16 cellular contexts compared by ENCODE assay signal in genomic region chr7:87671-88070, GRCh38.
DNase-seq lines count a peak whose midpoint lies in the region; ATAC-seq and TF ChIP-seq lines count a peak whose summit lies in the region.
"Had no signal": no experiment of that assay in that cellular context is flagged by ENCODE, and none has a peak within 500 bp of the region (broad histone marks: within the 10 kb centered on the region; RNA-seq: fewer than 3 reads in every experiment).

No MANE protein-coding gene starts in this region.

- no peak overlapping the region for H3K56ac ChIP-seq in mesendoderm (ENCODE audit: low read length)

- H3K27me3 ChIP-seq in heart right ventricle: peaks cover 0 to 12% (median 0%) of the 10 kb centered on the region in 7 donors
- no peaks in the 10 kb centered on the region for H3K27me3 ChIP-seq in WERI-Rb-1 (ENCODE audit: insufficient read depth, low read depth, severe bottlenecking)
- H3K27me3 ChIP-seq in mesendoderm (ENCODE audit: insufficient read depth, low read length, poor library complexity): no peaks in the 10 kb centered on the region
- H3K27me3 ChIP-seq: BE2C had no signal

- peak overlapping the region; percentile 65 for H2AK5ac ChIP-seq in mesendoderm (ENCODE audit: low read length)

- H3K23ac ChIP-seq in mesendoderm (ENCODE audit: low read length): no peak overlapping the region

- no peaks in the 10 kb centered on the region for H3K79me1 ChIP-seq in mesendoderm (ENCODE audit: low read length)

- H3K9ac ChIP-seq in mesendoderm (ENCODE audit: low read length): no peak overlapping the region

- H3K36me3 ChIP-seq in heart right ventricle (no peaks in the 10 kb centered on the region), WERI-Rb-1 (no peaks in the 10 kb centered on the region), mesendoderm (ENCODE audit: control insufficient read depth, insufficient read depth, low read length) (no peaks in the 10 kb centered on the region)
- H3K36me3 ChIP-seq: BE2C had no signal

- DNase-seq in cardiac septum (ENCODE audit: low spot score): peak; percentile 59
- DNase-seq in heart right ventricle: no peak
- DNase-seq in WERI-Rb-1: no peak
- no peak for DNase-seq in mesendoderm
- DNase-seq in HCEC 1CT: no peak
- no peak for DNase-seq in cerebellar nuclear complex (lab: John Stamatoyannopoulos, UW)
- DNase-seq: BE2C; CD4-positive, alpha-beta memory T cell; EL; NCI-H1436; NCI-H1930; NCI-H226; RPMI8226 had no signal

- no peak overlapping the region for H4K5ac ChIP-seq in mesendoderm (ENCODE audit: low read length)

- no peak overlapping the region for H2BK5ac ChIP-seq in mesendoderm (ENCODE audit: low read length)

- H2BK120ac ChIP-seq in mesendoderm (ENCODE audit: low read depth, low read length): no peak overlapping the region

- TF ChIP-seq CTCF in heart right ventricle (IDR thresholded peaks at IDR 0.05) (no peak), WERI-Rb-1 (IDR thresholded peaks at IDR 0.05; ENCODE audit: low read depth, low read length) (no peak)

- H3K4ac ChIP-seq in mesendoderm (ENCODE audit: low read depth, low read length): no peak overlapping the region

- no peak overlapping the region for H2BK15ac ChIP-seq in mesendoderm (replicated peaks; ENCODE audit: low read depth)

- H3K4me3 ChIP-seq in heart right ventricle (no peak overlapping the region), WERI-Rb-1 (ENCODE audit: low read depth, low read length) (no peak overlapping the region), mesendoderm (ENCODE audit: low read length) (no peak overlapping the region)
- H3K4me3 ChIP-seq: GM12878 had no signal

- peaks cover 4 to 36% (median 20%) of the 10 kb centered on the region in 9 donors for H3K4me1 ChIP-seq in heart right ventricle
- peaks cover 3% of the 10 kb centered on the region for H3K4me1 ChIP-seq in mesendoderm (ENCODE audit: control insufficient read depth, low read depth, low read length)
- H3K4me1 ChIP-seq: BE2C had no signal

- no peak for ATAC-seq in heart right ventricle
- no peak for ATAC-seq in GM18520 (IDR thresholded peaks at IDR 0.05; ENCODE audit: unreplicated experiment)
- ATAC-seq in HG03439 (IDR thresholded peaks at IDR 0.05; ENCODE audit: unreplicated experiment): no peak
- ATAC-seq: GM12878 had no signal

- H4K8ac ChIP-seq in mesendoderm (ENCODE audit: low read depth, low read length): no peak overlapping the region

- H3K4me2 ChIP-seq in mesendoderm (ENCODE audit: low read length): no peak overlapping the region

- H3K79me2 ChIP-seq in mesendoderm (ENCODE audit: control insufficient read depth, insufficient read depth, low read length): no peaks in the 10 kb centered on the region

- intact Hi-C loops in cardiac septum (cut with DNase I): no loop called here
- intact Hi-C loops in heart right ventricle (cut with DNase I): no loop called here

- no peaks in the 10 kb centered on the region for H3K9me3 ChIP-seq in heart right ventricle
- no peaks in the 10 kb centered on the region for H3K9me3 ChIP-seq in WERI-Rb-1 (ENCODE audit: severe bottlenecking)

- H3K27ac ChIP-seq in heart right ventricle (no peak overlapping the region), WERI-Rb-1 (peak overlapping the region; percentile 61), mesendoderm (ENCODE audit: low read depth, low read length) (no peak overlapping the region)

- 92 to 93% methylated on average over 8 of the region's 8 CpGs for WGBS in heart right ventricle, 2 donors
- no CpG with 5 or more reads among the region's 8 CpGs for WGBS in mesendoderm (ENCODE audit: extremely low coverage, insufficient coverage, low lambda C conversion rate)

- H3K18ac ChIP-seq in mesendoderm (ENCODE audit: low read length): no peak overlapping the region
